Comparison of ENCODE assay signal across 1 cellular context in genomic region chr4:24878256-24879016, GRCh38.
TF ChIP-seq lines count a peak whose summit lies in the region.

No MANE protein-coding gene starts in this region.

TF ChIP-seq in WTC11, 78 proteins besides CTCF, POLR2A, EP300 and RAD21 (continued from another document):
- TF ChIP-seq ATF6 (CRISPR knock-in tag; IDR thresholded peaks at IDR 0.05) (no peak), HMGA2 (CRISPR knock-in tag; IDR thresholded peaks at IDR 0.05) (no peak), NR3C1 (CRISPR knock-in tag; conservative IDR thresholded peaks at IDR 0.05; ENCODE audit: low read depth) (no peak), SOX15 (CRISPR knock-in tag; IDR thresholded peaks at IDR 0.05) (no peak), ESRRA (CRISPR knock-in tag; IDR thresholded peaks at IDR 0.05; ENCODE audit: borderline replicate concordance) (no peak), OVOL2 (CRISPR knock-in tag; IDR thresholded peaks at IDR 0.05; ENCODE audit: borderline replicate concordance) (no peak)
